1 cellular context compared by ENCODE assay signal in genomic region chr7:45111298-45112223, GRCh38.
A peak's percentile ranks its signal among the peaks of the same experiment; 100 is the strongest.
TF ChIP-seq lines count a peak whose summit lies in the region.

Gene TBRG4 (minus strand): TSS chr7:45111697. CDS start chr7:45109237, 2,460 bp downstream.

TF ChIP-seq in K562, 482 proteins besides CTCF, POLR2A, EP300 and RAD21 (continued from another document):
- TF ChIP-seq PRDM10 (IDR thresholded peaks at IDR 0.05; ENCODE audit: partially characterized antibody) (peak; percentile 55), NBN (IDR thresholded peaks at IDR 0.05; ENCODE audit: low read depth) (peak; percentile 78), CTBP1 (IDR thresholded peaks at IDR 0.05; ENCODE audit: borderline replicate concordance) (peak; percentile 84; the same call in 1 of the 2 replicates), ZBTB40 (IDR thresholded peaks at IDR 0.05) (peak; percentile 95), ZBTB40 (CRISPR knock-in tag; IDR thresholded peaks at IDR 0.05) (no peak), BRD4 (IDR thresholded peaks at IDR 0.05) (0 out of 2 replicates have a peak, but pooled peaks have one; percentile 26), ADNP (tag; IDR thresholded peaks at IDR 0.05) (no peak), ZNF740 (CRISPR knock-in tag; IDR thresholded peaks at IDR 0.05) (peak; percentile 51; the same call in 1 of the 2 replicates), ZNF740 (tag; IDR thresholded peaks at IDR 0.05) (no peak), SRF (CRISPR knock-in tag; IDR thresholded peaks at IDR 0.05) (peak in 1 of 2 experiments; percentile 41; a peak in 1 of 4 replicates), U2AF1 (optimal IDR thresholded peaks at IDR 0.05; ENCODE audit: low read depth, low read length) (no peak), HOXB6 (CRISPR knock-in tag; IDR thresholded peaks at IDR 0.05; ENCODE audit: borderline replicate concordance) (no peak), SMAD2 (IDR thresholded peaks at IDR 0.05; ENCODE audit: low read depth, low read length) (no peak), ZFP36 (IDR thresholded peaks at IDR 0.05; ENCODE audit: low read depth, low read length, partially characterized antibody) (peak; percentile 17), SIX5 (IDR thresholded peaks at IDR 0.05; ENCODE audit: borderline replicate concordance in 1 of 2, insufficient read depth in 1 of 2, low read depth in 1 of 2, low read length in 2 of 2) (peak; percentile 33 to 43; a peak in 1 of 4 replicates), RBM22 (IDR thresholded peaks at IDR 0.05; ENCODE audit: low read depth, low read length, poor library complexity, severe bottlenecking) (peak; percentile 58), RCOR1 (IDR thresholded peaks at IDR 0.05; ENCODE audit: borderline replicate concordance in 1 of 2, low read depth in 2 of 2, low read length in 2 of 2) (peak in 1 of 2 experiments; percentile 26; a peak in 1 of 4 replicates), MED1 (CRISPR knock-in tag; IDR thresholded peaks at IDR 0.05; ENCODE audit: borderline replicate concordance) (peak; percentile 20; the same call in 1 of the 2 replicates), ZEB2 (IDR thresholded peaks at IDR 0.05) (0 out of 2 replicates have a peak, but pooled peaks have one; percentile 6), POLR2G (IDR thresholded peaks at IDR 0.05; ENCODE audit: low read depth, low read length) (peak; percentile 99)
TF ChIP-seq in K562: peak in this region for 190.
